ENCODE assay signal across 16 cellular contexts in genomic region chr6:139327038-139327437, GRCh38. TPM values are rescaled to one million over a fixed set of nuclear protein-coding genes. Genes with fewer than 3 reads are reported as not detected.
DNase-seq lines count a peak whose midpoint lies in the region; ATAC-seq lines count a peak whose summit lies in the region.
"Had no signal": no experiment of that assay in that cellular context is flagged by ENCODE, and none has a peak within 500 bp of the region (broad histone marks: within the 10 kb centered on the region; RNA-seq: fewer than 3 reads in every experiment).

No MANE protein-coding gene starts in this region.

- H3K9me3 ChIP-seq in T-helper 17 cell (ENCODE audit: control insufficient read depth, low read length, poor library complexity, severe bottlenecking) = no peaks in the 10 kb centered on the region
- H3K9me3 ChIP-seq: gastrocnemius medialis had no signal

- DNase-seq in T-helper 17 cell (no peak), GOT3 (lab: John Stamatoyannopoulos, UW) (no peak), 8988T (no peak), ecto neural progenitor cell (ENCODE audit: low spot score) (no peak), AG08395 (ENCODE audit: low spot score) (no peak)
- DNase-seq: activated CD8-positive, alpha-beta memory T cell treated with anti-CD3 and anti-CD28 coated beads, Interleukin-2, amount 10 ng/mL, durations not matched to agents 7 days and 5 days; dermis blood vessel endothelial cell; gastrocnemius medialis; NCI-H187; occipital lobe; PC-9; stimulated activated CD4-positive, alpha-beta T cell treated with anti-CD3 and anti-CD28 coated beads, Interleukin-15, amount 100 ng/mL, for 24 hours had no signal

- H3K4me3 Mint-ChIP-seq in T-helper 17 cell = no peak overlapping the region
- H3K4me3 Mint-ChIP-seq: activated CD8-positive, alpha-beta memory T cell treated with anti-CD3 and anti-CD28 coated beads, Interleukin-2, amount 10 ng/mL, durations not matched to agents 7 days and 5 days had no signal

- H3K27me3 Mint-ChIP-seq in T-helper 17 cell = no peaks in the 10 kb centered on the region
- H3K27me3 Mint-ChIP-seq: activated CD8-positive, alpha-beta memory T cell treated with anti-CD3 and anti-CD28 coated beads, Interleukin-2, amount 10 ng/mL, durations not matched to agents 7 days and 5 days had no signal

- H3K4me1 Mint-ChIP-seq in T-helper 17 cell = peaks cover 21% of the 10 kb centered on the region

- ATAC-seq in GM18517 (IDR thresholded peaks at IDR 0.05; ENCODE audit: unreplicated experiment) (peak; percentile 50), GM21619 (IDR thresholded peaks at IDR 0.05; ENCODE audit: unreplicated experiment) (peak; percentile 54), HG03159 (IDR thresholded peaks at IDR 0.05; ENCODE audit: unreplicated experiment) (peak; percentile 47), T-helper 17 cell (no peak)
- ATAC-seq: activated CD8-positive, alpha-beta memory T cell treated with anti-CD3 and anti-CD28 coated beads, Interleukin-2, amount 10 ng/mL, durations not matched to agents 7 days and 5 days; gastrocnemius medialis; left lobe of liver had no signal

- peak overlapping the region; percentile 96 for H3K27ac Mint-ChIP-seq in T-helper 17 cell
- H3K27ac Mint-ChIP-seq: activated CD8-positive, alpha-beta memory T cell treated with anti-CD3 and anti-CD28 coated beads, Interleukin-2, amount 10 ng/mL, durations not matched to agents 7 days and 5 days had no signal

- H3K36me3 Mint-ChIP-seq in T-helper 17 cell (ENCODE audit: low read depth) = peaks cover 3% of the 10 kb centered on the region

RNA-seq across cellular contexts. Expression of gene TXLNB, which starts 35.2 kb away (rescaled TPM):
- under 1 TPM; 0.42 to 0.52 TPM for total RNA-seq in T-helper 17 cell

RNA-seq across cellular contexts. Expression of gene CITED2, which starts 47.4 kb away (rescaled TPM):
- total RNA-seq in T-helper 17 cell = 100 to 1,000 TPM; 156 to 170 TPM
